In the genomic region with DNA sequence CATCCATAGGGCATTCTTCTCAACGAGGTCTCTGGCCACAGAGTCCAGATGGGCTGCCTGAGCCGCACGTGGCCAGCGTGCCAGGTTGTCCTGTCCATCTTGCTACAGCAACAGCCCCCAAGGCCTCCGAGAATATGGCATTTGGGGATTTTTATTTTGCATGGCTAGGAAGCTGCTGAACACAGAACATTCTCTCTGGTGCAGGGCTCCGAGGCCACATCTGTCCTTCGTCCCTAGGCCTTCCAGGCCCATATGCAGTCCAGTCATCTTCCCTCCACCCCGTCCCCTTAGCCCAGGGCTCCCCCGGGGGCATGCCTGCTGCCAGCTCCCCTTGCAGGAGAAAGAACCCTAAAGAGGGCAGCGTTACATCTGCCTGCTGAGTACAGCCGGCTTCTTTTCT, we compare ENCODE assay signal across 12 cellular contexts. TPM values are rescaled to one million over a fixed set of nuclear protein-coding genes. Genes with fewer than 3 reads are reported as not detected.
DNase-seq lines count a peak whose midpoint lies in the region; ATAC-seq, FAIRE-seq and TF ChIP-seq lines count a peak whose summit lies in the region.
"Had no signal": no experiment of that assay in that cellular context is flagged by ENCODE, and none has a peak within 500 bp of the region (broad histone marks: within the 10 kb centered on the region; RNA-seq: fewer than 3 reads in every experiment).

No MANE protein-coding gene starts in this region.

- no peaks in the 10 kb centered on the region for H3K36me3 ChIP-seq in HepG2 (replicated peaks in 1 of 2; ENCODE audit: control insufficient read depth in 1 of 2, insufficient read depth in 2 of 2, low read length in 2 of 2)
- H3K36me3 ChIP-seq in suprapubic skin = no peaks in the 10 kb centered on the region
- no peaks in the 10 kb centered on the region for H3K36me3 ChIP-seq in ovary

- no peak for TF ChIP-seq RAD21 in HepG2 (CRISPR knock-in tag; IDR thresholded peaks at IDR 0.05)

- in situ Hi-C loops in HepG2 (cut with HindIII; ENCODE audit: extremely low pct_ligation_motif_present, low pct_unique_long_range_greater_than_20kb) = loop anchor here (5.0 kb wide), 1 partner anchor 251 kb away; no protein-coding TSS in a partner anchor

- no peak for ATAC-seq in activated naive CD8-positive, alpha-beta T cell treated with anti-CD3 and anti-CD28 coated beads, Interleukin-2, amount 50 U/mL, for 24 hours
- ATAC-seq in T-helper 17 cell (no peak), HepG2 (no peak), GM18907 (IDR thresholded peaks at IDR 0.05; ENCODE audit: unreplicated experiment) (no peak)
- ATAC-seq: sciatic nerve had no signal

- no peak for TF ChIP-seq EP300 in HepG2 (IDR thresholded peaks at IDR 0.05; ENCODE audit: low read depth in 2 of 2, low read length in 2 of 2)
- TF ChIP-seq EP300 in HepG2 (CRISPR knock-in tag; IDR thresholded peaks at IDR 0.05; ENCODE audit: borderline replicate concordance) = no peak
- TF ChIP-seq EP300 in suprapubic skin (IDR thresholded peaks at IDR 0.05) = no peak
- no peak for TF ChIP-seq EP300 in ovary (IDR thresholded peaks at IDR 0.05)

- H3K36me3 Mint-ChIP-seq in activated naive CD8-positive, alpha-beta T cell = no peaks in the 10 kb centered on the region
- H3K36me3 Mint-ChIP-seq in activated naive CD8-positive, alpha-beta T cell treated with anti-CD3 and anti-CD28 coated beads, Interleukin-2, amount 50 U/mL, for 24 hours (ENCODE audit: low read depth) = no peaks in the 10 kb centered on the region
- H3K36me3 Mint-ChIP-seq in T-helper 17 cell (ENCODE audit: low read depth) = peaks cover 2% of the 10 kb centered on the region
- no peaks in the 10 kb centered on the region for H3K36me3 Mint-ChIP-seq in endothelial cell (ENCODE audit: low read depth, unreplicated experiment)

- no TSS peak for BruUV-seq in HepG2 (replicated peaks; lab: Mats Ljungman, UMichigan)

- peak overlapping the region; percentile 89 for H3K4me2 ChIP-seq in HepG2 (ENCODE audit: low read depth, low read length)

- H3K4me3 Mint-ChIP-seq in activated naive CD8-positive, alpha-beta T cell = peak overlapping the region; percentile 92
- no peak overlapping the region for H3K4me3 Mint-ChIP-seq in activated naive CD8-positive, alpha-beta T cell treated with anti-CD3 and anti-CD28 coated beads, Interleukin-2, amount 50 U/mL, for 24 hours
- H3K4me3 Mint-ChIP-seq in T-helper 17 cell (peak overlapping the region; percentile 62), endothelial cell (ENCODE audit: unreplicated experiment) (no peak overlapping the region)

- peaks cover 48% of the 10 kb centered on the region for H3K4me1 Mint-ChIP-seq in activated naive CD8-positive, alpha-beta T cell (ENCODE audit: low read depth)
- H3K4me1 Mint-ChIP-seq in activated naive CD8-positive, alpha-beta T cell treated with anti-CD3 and anti-CD28 coated beads, Interleukin-2, amount 50 U/mL, for 24 hours = peaks cover 45% of the 10 kb centered on the region
- peaks cover 28% of the 10 kb centered on the region for H3K4me1 Mint-ChIP-seq in T-helper 17 cell
- peaks cover 23% of the 10 kb centered on the region for H3K4me1 Mint-ChIP-seq in endothelial cell (ENCODE audit: unreplicated experiment)

- H3K4me1 ChIP-seq in HepG2 (ENCODE audit: insufficient read depth, low read length) (peaks cover 48% of the 10 kb centered on the region), suprapubic skin (peaks cover 39% of the 10 kb centered on the region), ovary (ENCODE audit: insufficient read depth) (peaks cover 2% of the 10 kb centered on the region)

- H3K4me3 ChIP-seq in HepG2 (replicated peaks in 1 of 3; ENCODE audit: insufficient read depth in 1 of 3, low read depth in 2 of 3, low read length in 3 of 3) = no peak overlapping the region
- peak overlapping the region; percentile 70 for H3K4me3 ChIP-seq in suprapubic skin
- no peak overlapping the region for H3K4me3 ChIP-seq in ovary

- H3K79me2 ChIP-seq in HepG2 (ENCODE audit: insufficient read depth, low read length) = peaks cover 62% of the 10 kb centered on the region

- FAIRE-seq in HepG2 (lab: Jason Lieb, UNC) = no peak
- FAIRE-seq: colon had no signal

- CTCF ChIA-PET in HepG2 (lab: Yijun Ruan, JAX; ENCODE audit: low intra/inter-chr PET ratio, low total read pairs) = no interaction called here

- H3K27ac Mint-ChIP-seq in activated naive CD8-positive, alpha-beta T cell = no peak overlapping the region
- no peak overlapping the region for H3K27ac Mint-ChIP-seq in activated naive CD8-positive, alpha-beta T cell treated with anti-CD3 and anti-CD28 coated beads, Interleukin-2, amount 50 U/mL, for 24 hours
- H3K27ac Mint-ChIP-seq in T-helper 17 cell = peak overlapping the region; percentile 92
- no peak overlapping the region for H3K27ac Mint-ChIP-seq in endothelial cell (ENCODE audit: unreplicated experiment)

- H3K27me3 ChIP-seq in HepG2 (ENCODE audit: control insufficient read depth in 1 of 2, insufficient read depth in 2 of 2, low read length in 2 of 2) (no peaks in the 10 kb centered on the region), suprapubic skin (no peaks in the 10 kb centered on the region), ovary (no peaks in the 10 kb centered on the region)

- intact Hi-C loops in HepG2 (cut with micrococcal nuclease; ENCODE audit: unreplicated experiment) = no loop called here
- intact Hi-C loops in ovary (cut with DNase I) = loop anchor here in 2 of 4 donors (10.0 kb wide), 3 partner anchors 64 to 174 kb away; no protein-coding TSS in a partner anchor

- POLR2A ChIA-PET in HepG2 (lab: Yijun Ruan, JAX) = interaction anchor here (1.1 kb wide), 1 partner anchor 101 kb away, joined by 3 read pairs; no protein-coding TSS in a partner anchor

- peaks cover 46% of the 10 kb centered on the region for H4K20me1 ChIP-seq in HepG2 (ENCODE audit: insufficient read depth, low read length)

- H2AFZ ChIP-seq in HepG2 (ENCODE audit: low read length) = no peak overlapping the region

- 79% methylated on average over 11 of the region's 11 CpGs for WGBS in HepG2 (ENCODE audit: low lambda C conversion rate)
- 74% methylated on average over 11 of the region's 11 CpGs for WGBS in suprapubic skin
- WGBS in ovary, 3 donors = 74 to 79% (median 75%) methylated on average over 11 of the region's 11 CpGs

- no peak overlapping the region for H3K9ac ChIP-seq in HepG2 (ENCODE audit: insufficient read depth, low read depth, low read length)

- TF ChIP-seq CTCF in HepG2 (CRISPR knock-in tag; IDR thresholded peaks at IDR 0.05) (no peak), suprapubic skin (IDR thresholded peaks at IDR 0.05) (no peak), endothelial cell (IDR thresholded peaks at IDR 0.05; ENCODE audit: unreplicated experiment) (no peak), ovary (IDR thresholded peaks at IDR 0.05) (no peak)

- no peaks in the 10 kb centered on the region for H3K9me3 Mint-ChIP-seq in activated naive CD8-positive, alpha-beta T cell (ENCODE audit: low read depth)
- no peaks in the 10 kb centered on the region for H3K9me3 Mint-ChIP-seq in activated naive CD8-positive, alpha-beta T cell treated with anti-CD3 and anti-CD28 coated beads, Interleukin-2, amount 50 U/mL, for 24 hours
- H3K9me3 Mint-ChIP-seq in endothelial cell (ENCODE audit: unreplicated experiment) = no peaks in the 10 kb centered on the region

- no peak overlapping the region for H3K27ac ChIP-seq in HepG2 (ENCODE audit: extremely low read length, insufficient read depth, low read length)
- no peak overlapping the region for H3K27ac ChIP-seq in suprapubic skin
- no peak overlapping the region for H3K27ac ChIP-seq in ovary

- TF ChIP-seq POLR2A in HepG2 (IDR thresholded peaks at IDR 0.05; ENCODE audit: insufficient read depth in 1 of 2, low read depth in 2 of 2, low read length in 2 of 2) = no peak
- no peak for TF ChIP-seq POLR2A in suprapubic skin (IDR thresholded peaks at IDR 0.05)
- no peak for TF ChIP-seq POLR2A in ovary (IDR thresholded peaks at IDR 0.05)

- no peak for DNase-seq in activated naive CD8-positive, alpha-beta T cell treated with anti-CD3 and anti-CD28 coated beads, Interleukin-2, amount 50 U/mL, for 24 hours
- DNase-seq in T-helper 17 cell (no peak), HepG2 (ENCODE audit: low spot score) (no peak), suprapubic skin (ENCODE audit: low spot score in 2 of 2) (peak in 1 of 2 donors; percentile 75), endothelial cell (ENCODE audit: low spot score) (no peak), ovary (no peak)
- DNase-seq: OCI-M1; stimulated activated naive CD4-positive, alpha-beta T cell treated with Interleukin-2 at 50 U/mL for 16 hours had no signal

- no peaks in the 10 kb centered on the region for H3K9me3 ChIP-seq in T-helper 17 cell (ENCODE audit: control insufficient read depth, low read length, poor library complexity, severe bottlenecking)
- H3K9me3 ChIP-seq in HepG2 (ENCODE audit: low read length) = no peaks in the 10 kb centered on the region
- H3K9me3 ChIP-seq in suprapubic skin = no peaks in the 10 kb centered on the region
- H3K9me3 ChIP-seq in ovary = no peaks in the 10 kb centered on the region

- no peaks in the 10 kb centered on the region for H3K27me3 Mint-ChIP-seq in activated naive CD8-positive, alpha-beta T cell
- peaks cover 3% of the 10 kb centered on the region for H3K27me3 Mint-ChIP-seq in activated naive CD8-positive, alpha-beta T cell treated with anti-CD3 and anti-CD28 coated beads, Interleukin-2, amount 50 U/mL, for 24 hours
- H3K27me3 Mint-ChIP-seq in T-helper 17 cell (no peaks in the 10 kb centered on the region), endothelial cell (ENCODE audit: unreplicated experiment) (peaks cover 6% of the 10 kb centered on the region)

RNA-seq across cellular contexts. Expression of a gene that starts 2.3 kb away (rescaled TPM):
- total RNA-seq in T-helper 17 cell (10 to 100 TPM; 78.9 to 79.0 TPM), HepG2 (2016; rRNA removed; fragmentation: Illumina TruSeq; extraction: Trizol) (9.1 and 10.1 TPM in 2 replicates), suprapubic skin (100 to 1,000 TPM in 1 of 4 donors, 10 to 100 TPM in 3; 51.4 to 107 (median 70.8) TPM), endothelial cell (ENCODE audit: unreplicated experiment) (26.0 TPM), ovary (10 to 100 TPM; 38.0 to 74.0 (median 46.6) TPM)
- 19.0 and 23.2 TPM in 2 replicates for total RNA-seq in HepG2 (2016; cell fraction: cytosol; rRNA removed; fragmentation: Illumina TruSeq; extraction: Trizol; ENCODE audit: low read depth)
- 8.7 and 10.2 TPM in 2 replicates for total RNA-seq in HepG2 (2016; cell fraction: insoluble cytoplasmic fraction; rRNA removed; fragmentation: Illumina TruSeq; extraction: Trizol)
- 8.0 and 11.2 TPM in 2 replicates for total RNA-seq in HepG2 (2016; cell fraction: membrane; rRNA removed; fragmentation: Illumina TruSeq; extraction: Trizol)
- total RNA-seq in HepG2 (2016; cell fraction: nucleus; rRNA removed; fragmentation: Illumina TruSeq; extraction: Trizol) = 14.9 and 20.4 TPM in 2 replicates
- polyA plus RNA-seq in HepG2 (2011; rRNA removed) (11.5 and 11.9 TPM in 2 replicates), ovary (1 to 10 TPM; 7.0 to 8.2 TPM)
- 6.8 and 7.6 TPM in 2 replicates for polyA plus RNA-seq in HepG2 (2011; cell fraction: cytosol; rRNA removed)
- 60.5 and 78.4 TPM in 2 replicates for polyA plus RNA-seq in HepG2 (2011; cell fraction: nucleus; rRNA removed)
- polyA plus RNA-seq in HepG2 (2012) = 8.7 and 10.7 TPM in 2 replicates
- 0.57 and 0.92 TPM in 2 replicates for polyA plus RNA-seq in HepG2 (2016; cell fraction: cytosol; fragmentation: Illumina TruSeq; extraction: Trizol; ENCODE audit: low read depth)
- polyA plus RNA-seq in HepG2 (2016; cell fraction: insoluble cytoplasmic fraction; fragmentation: Illumina TruSeq; extraction: Trizol; ENCODE audit: low read depth) = 5.1 and 7.0 TPM in 2 replicates
- 1.6 and 2.5 TPM in 2 replicates for polyA plus RNA-seq in HepG2 (2016; cell fraction: membrane; fragmentation: Illumina TruSeq; extraction: Trizol; ENCODE audit: low read depth)
- 12.4 and 16.1 TPM in 2 replicates for polyA plus RNA-seq in HepG2 (2016; cell fraction: nucleus; fragmentation: Illumina TruSeq; extraction: Trizol; ENCODE audit: insufficient read depth, low read depth)
- polyA minus RNA-seq in HepG2 (2011; rRNA and poly(A)+ RNA removed; ENCODE audit: low replicate concordance) = 27.5 and 29.0 TPM in 2 replicates
- 10.9 and 14.4 TPM in 2 replicates for polyA minus RNA-seq in HepG2 (2011; cell fraction: cytosol; rRNA and poly(A)+ RNA removed)
- 64.9 and 80.1 TPM in 2 replicates for polyA minus RNA-seq in HepG2 (2011; cell fraction: nucleus; rRNA and poly(A)+ RNA removed)

Comparison
In these comparisons a context has a peak if more than half of its experiments do, and no peak if none do; other contexts are left out.
1. H3K4me3 Mint-ChIP-seq: peak in activated naive CD8-positive, alpha-beta T cell (single experiment) and T-helper 17 cell (single experiment); none in activated naive CD8-positive, alpha-beta T cell treated with anti-CD3 and anti-CD28 coated beads, Interleukin-2, amount 50 U/mL, for 24 hours (single experiment) and endothelial cell (single experiment).